20 cellular contexts compared by ENCODE assay signal in genomic region chr7:159024280-159024951, GRCh38.
DNase-seq lines count a peak whose midpoint lies in the region; ATAC-seq and TF ChIP-seq lines count a peak whose summit lies in the region.
"Had no signal": no experiment of that assay in that cellular context is flagged by ENCODE, and none has a peak within 500 bp of the region (broad histone marks: within the 10 kb centered on the region; RNA-seq: fewer than 3 reads in every experiment).

No MANE protein-coding gene starts in this region.

- no peak for TF ChIP-seq CTCF in testis (IDR thresholded peaks at IDR 0.05)

- no peak overlapping the region for H3K4me2 ChIP-seq in mesenchymal stem cell (ENCODE audit: low read length, poor library complexity, severe bottlenecking)

- H4K91ac ChIP-seq in mesenchymal stem cell (ENCODE audit: low read length): no peak overlapping the region

- DNase-seq in Right ventricle myocardium superior (peak; percentile 31), left cardiac atrium (no peak), T-helper 17 cell (peak in 1 of 3 donors; percentile 6), mesenchymal stem cell (no peak), testis (peak; percentile 5), GM19238 (ENCODE audit: insufficient read length, low spot score) (no peak), HAP-1 (ENCODE audit: low spot score in 2 of 2) (no peak), AG08395 (ENCODE audit: low spot score) (no peak)
- DNase-seq: DMS79 treated with DMSO at 0.1 percent for 48 hours, HCEC 1CT, Kasumi-1, MG63, NCI-H1092, NCI-H1436 treated with DMSO at 0.1 percent for 48 hours, NCI-H2029 treated with DMSO at 0.1 percent for 48 hours, NCI-H2171, NCI-H446 treated with DMSO at 0.1 percent for 48 hours, NCI-H69 had no signal

- no peak overlapping the region for H2BK15ac ChIP-seq in mesenchymal stem cell (ENCODE audit: low read depth, poor library complexity, severe bottlenecking)

- no peak overlapping the region for H2BK120ac ChIP-seq in mesenchymal stem cell (ENCODE audit: low read depth, low read length)

- peaks cover 2% of the 10 kb centered on the region for H3K36me3 Mint-ChIP-seq in T-helper 17 cell (ENCODE audit: low read depth)
- H3K36me3 Mint-ChIP-seq: CD14-positive monocyte had no signal

- H3K27ac Mint-ChIP-seq in T-helper 17 cell: no peak overlapping the region

- no peak overlapping the region for H2BK12ac ChIP-seq in mesenchymal stem cell (ENCODE audit: low read length in 2 of 2)

- no peaks in the 10 kb centered on the region for H3K4me1 Mint-ChIP-seq in T-helper 17 cell
- H3K4me1 Mint-ChIP-seq: CD14-positive monocyte had no signal

- no peak overlapping the region for H3K9ac ChIP-seq in mesenchymal stem cell (ENCODE audit: low read length)

- peaks cover 69% of the 10 kb centered on the region for H3K4me1 ChIP-seq in mesenchymal stem cell (ENCODE audit: control insufficient read depth, insufficient read depth, low read depth, low read length)
- H3K4me1 ChIP-seq in testis: no peaks in the 10 kb centered on the region
- no peaks in the 10 kb centered on the region for H3K4me1 ChIP-seq in HAP-1

- H3K4me3 ChIP-seq in mesenchymal stem cell (ENCODE audit: insufficient read depth in 1 of 2, low read depth in 1 of 2, low read length in 2 of 2) (no peak overlapping the region), testis (no peak overlapping the region), HAP-1 (no peak overlapping the region)
- H3K4me3 ChIP-seq: MG63, Peyer's patch had no signal

- peak overlapping the region; percentile 49 for H2AK5ac ChIP-seq in mesenchymal stem cell (ENCODE audit: low read length, severe bottlenecking)

- no peak overlapping the region for H3K23ac ChIP-seq in mesenchymal stem cell (ENCODE audit: low read length in 2 of 2)

- no peak overlapping the region for H2AFZ ChIP-seq in mesenchymal stem cell (ENCODE audit: low read depth, low read length)

- H3K79me1 ChIP-seq in mesenchymal stem cell (replicated peaks; ENCODE audit: low read length, poor library complexity, severe bottlenecking): no peaks in the 10 kb centered on the region

- WGBS in mesenchymal stem cell: 94% methylated on average over 45 of the region's 48 CpGs
- WGBS in testis, 2 donors: 93 to 94% methylated on average over 40 to 46 of the region's 48 CpGs

- H2BK5ac ChIP-seq in mesenchymal stem cell (ENCODE audit: low read depth, low read length, poor library complexity, severe bottlenecking): no peak overlapping the region

- peaks cover 40% of the 10 kb centered on the region for H3K27me3 Mint-ChIP-seq in T-helper 17 cell

- H3K27me3 ChIP-seq in mesenchymal stem cell (ENCODE audit: control insufficient read depth in 1 of 2, insufficient read depth in 1 of 2, low read length in 2 of 2): peaks cover 0 to 42% of the 10 kb centered on the region in 2 experiments
- no peaks in the 10 kb centered on the region for H3K27me3 ChIP-seq in testis
- no peaks in the 10 kb centered on the region for H3K27me3 ChIP-seq in HAP-1 (ENCODE audit: low read depth)
- H3K27me3 ChIP-seq: MG63, Peyer's patch had no signal

- TF ChIP-seq POLR2A in testis (IDR thresholded peaks at IDR 0.05): no peak

- in situ Hi-C loops in HAP-1 (cut with MboI; ENCODE audit: low sequenced_read_pairs): no loop called here

- H3K36me3 ChIP-seq in mesenchymal stem cell (ENCODE audit: control insufficient read depth in 1 of 2, insufficient read depth in 2 of 2, low read depth in 1 of 2, low read length in 2 of 2) (peaks cover 0 to 3% of the 10 kb centered on the region in 2 experiments), testis (ENCODE audit: low read depth, missing control alignments) (no peaks in the 10 kb centered on the region), HAP-1 (replicated peaks) (no peaks in the 10 kb centered on the region)
- H3K36me3 ChIP-seq: MG63, Peyer's patch had no signal

- no peak overlapping the region for H4K8ac ChIP-seq in mesenchymal stem cell (ENCODE audit: low read length)

- no peak overlapping the region for H3K14ac ChIP-seq in mesenchymal stem cell (ENCODE audit: low read length in 2 of 2)

- intact Hi-C loops in Right ventricle myocardium superior (cut with DNase I): no loop called here
- intact Hi-C loops in left cardiac atrium (cut with DNase I): no loop called here
- intact Hi-C loops in testis (cut with DNase I; ENCODE audit: low total_unique reads): no loop called here

- H3K9me3 ChIP-seq in T-helper 17 cell (ENCODE audit: control insufficient read depth, low read length, poor library complexity, severe bottlenecking): no peaks in the 10 kb centered on the region
- H3K9me3 ChIP-seq in mesenchymal stem cell (ENCODE audit: control insufficient read depth, low read length): no peaks in the 10 kb centered on the region
- H3K9me3 ChIP-seq in testis: no peaks in the 10 kb centered on the region
- H3K9me3 ChIP-seq in HAP-1: no peaks in the 10 kb centered on the region
- H3K9me3 ChIP-seq: MG63, Peyer's patch had no signal

- ATAC-seq in Right ventricle myocardium superior (ENCODE audit: poor library complexity) (no peak), left cardiac atrium (no peak), T-helper 17 cell (no peak)

- H3K27ac ChIP-seq in mesenchymal stem cell (ENCODE audit: low read length, poor library complexity, severe bottlenecking): no peak overlapping the region
- H3K27ac ChIP-seq in testis: no peak overlapping the region
- H3K27ac ChIP-seq: Peyer's patch had no signal

- H3K4ac ChIP-seq in mesenchymal stem cell (ENCODE audit: low read depth in 1 of 2, low read length in 2 of 2): no peak overlapping the region

- H3K18ac ChIP-seq in mesenchymal stem cell (ENCODE audit: low read depth in 1 of 2, low read length in 2 of 2): no peak overlapping the region

- peak overlapping the region; percentile 37 for H3K4me3 Mint-ChIP-seq in T-helper 17 cell
- H3K4me3 Mint-ChIP-seq: CD14-positive monocyte had no signal

Comparison
In these comparisons a context has a peak if more than half of its experiments do, and no peak if none do; other contexts are left out.
1. DNase-seq: peak in Right ventricle myocardium superior (single experiment) and testis (single experiment); none in left cardiac atrium (single experiment), mesenchymal stem cell (single experiment), GM19238 (single experiment), HAP-1 (0 of 2) and AG08395 (single experiment).